In genomic region chr17:9291912-9292562, GRCh38 we compare ENCODE assay signal across 8 cellular contexts.
A peak's percentile ranks its signal among the peaks of the same experiment; 100 is the strongest.
DNase-seq lines count a peak whose midpoint lies in the region; ATAC-seq and TF ChIP-seq lines count a peak whose summit lies in the region.

No MANE protein-coding gene starts in this region.

- DNase-seq in activated gamma-delta T cell treated with Interleukin-2 at 50 U/mL for 16 hours (peak; percentile 7), activated gamma-delta T cell (lab: John Stamatoyannopoulos, UW) (no peak), SK-N-SH (peak; percentile 67), mammary epithelial cell (no peak), left colon (peak; percentile 47 to 65), NCI-H2171 treated with DMSO at 0.1 percent for 48 hours (lab: John Stamatoyannopoulos, UW) (no peak)
- peak in 2 of 3 donors; percentile 9 to 34 for DNase-seq in stimulated activated CD4-positive, alpha-beta T cell treated with anti-CD3 and anti-CD28 coated beads, TNF-alpha, amount 100 ng/mL, for 48 hours (ENCODE audit: low read depth in 3 of 3)

- H3K79me2 ChIP-seq in SK-N-SH (ENCODE audit: insufficient read depth) (no peaks in the 10 kb centered on the region), mammary epithelial cell (ENCODE audit: insufficient read depth, low read length) (no peaks in the 10 kb centered on the region)

- peak; percentile 82 for ATAC-seq in left colon
- ATAC-seq in HG03175 (IDR thresholded peaks at IDR 0.05; ENCODE audit: unreplicated experiment), result no peak

- no peak overlapping the region for H3K9ac ChIP-seq in SK-N-SH
- H3K9ac ChIP-seq in mammary epithelial cell (ENCODE audit: insufficient read depth, low read length), result no peak overlapping the region

- no peaks in the 10 kb centered on the region for H3K9me3 ChIP-seq in SK-N-SH
- H3K9me3 ChIP-seq in mammary epithelial cell (replicated peaks; ENCODE audit: insufficient read depth, low read length), result no peaks in the 10 kb centered on the region

- H3K4me1 ChIP-seq in SK-N-SH (ENCODE audit: control insufficient read depth in 1 of 2, insufficient read depth in 2 of 2, low read depth in 1 of 2, low read length in 1 of 2) (no peaks in the 10 kb centered on the region), mammary epithelial cell (ENCODE audit: insufficient read depth, low read length) (peaks cover 9% of the 10 kb centered on the region)

- in situ Hi-C loops in mammary epithelial cell (cut with MboI; ENCODE audit: low sequenced_read_pairs in 2 of 2), result no loop called here

- dilution Hi-C loops in mammary epithelial cell (cut with HindIII; ENCODE audit: low sequenced_read_pairs), result no loop called here

- no peak for TF ChIP-seq EP300 in SK-N-SH (IDR thresholded peaks at IDR 0.05; ENCODE audit: borderline replicate concordance in 1 of 2, low read depth in 1 of 2, low read length in 1 of 2)

- intact Hi-C loops in mammary epithelial cell (cut with micrococcal nuclease) (loop anchor here (5.0 kb wide), 2 partner anchors 230 to 300 kb away; no protein-coding TSS in a partner anchor), left colon (cut with DNase I, micrococcal nuclease) (loop anchor here in 1 of 2 donors (5.0 kb wide), 2 partner anchors 230 to 295 kb away; no protein-coding TSS in a partner anchor)

- H3K27me3 ChIP-seq in SK-N-SH (ENCODE audit: insufficient read depth) (no peaks in the 10 kb centered on the region), mammary epithelial cell (ENCODE audit: insufficient read depth, low read length) (no peaks in the 10 kb centered on the region)

- no peaks in the 10 kb centered on the region for H3K9me2 ChIP-seq in SK-N-SH

- no peak overlapping the region; a peak in 1 of 4 replicates for H3K4me3 ChIP-seq in SK-N-SH (ENCODE audit: low read depth in 2 of 2, low read length in 1 of 2)
- no peak overlapping the region for H3K4me3 ChIP-seq in mammary epithelial cell (replicated peaks in 1 of 3; ENCODE audit: insufficient read depth in 1 of 3, low read depth in 2 of 3, low read length in 3 of 3)

- H3F3A ChIP-seq in SK-N-SH (replicated peaks; ENCODE audit: insufficient read depth), result no peaks in the 10 kb centered on the region

- peak; percentile 68 for TF ChIP-seq RAD21 in SK-N-SH (IDR thresholded peaks at IDR 0.05; ENCODE audit: low read length)

- TF ChIP-seq CTCF in SK-N-SH (IDR thresholded peaks at IDR 0.05) (peak; percentile 53), mammary epithelial cell (conservative IDR thresholded peaks at IDR 0.05 in 1 of 2, IDR thresholded peaks at IDR 0.05 in 1 of 2; ENCODE audit: extremely low read depth in 1 of 2, insufficient read depth in 1 of 2, low read depth in 1 of 2, low read length in 2 of 2) (peak; percentile 49 to 69)

- H3K27ac ChIP-seq in SK-N-SH (ENCODE audit: low read depth in 2 of 2, low read length in 1 of 2) (no peak overlapping the region), mammary epithelial cell (ENCODE audit: insufficient read depth, low read depth, low read length) (no peak overlapping the region)

- 54% methylated on average over 8 of the region's 8 CpGs for WGBS in SK-N-SH (ENCODE audit: low lambda C conversion rate)
- WGBS in mammary epithelial cell (ENCODE audit: low coverage, missing lambda C conversion rate), result 67% methylated on average over 8 of the region's 8 CpGs

- H4K20me1 ChIP-seq in SK-N-SH (ENCODE audit: insufficient read depth), result no peaks in the 10 kb centered on the region
- no peaks in the 10 kb centered on the region for H4K20me1 ChIP-seq in mammary epithelial cell (ENCODE audit: insufficient read depth, low read length)

- no peak overlapping the region for H3K4me2 ChIP-seq in SK-N-SH
- no peak overlapping the region for H3K4me2 ChIP-seq in mammary epithelial cell (ENCODE audit: insufficient read depth, low read depth, low read length)

- CTCF ChIA-PET in SK-N-SH (lab: Yijun Ruan, JAX), result interaction anchor here (0.8 to 2.6 kb wide), 18 partner anchors 8 to 297 kb away, joined by 3 to 13 read pairs (median 4); no protein-coding TSS in a partner anchor
- CTCF ChIA-PET in mammary epithelial cell (lab: Charles Lee; ENCODE audit: low non-redundant PET), result interaction anchor here (0.5 kb wide), 1 partner anchor 284 kb away, joined by 4 read pairs; the partner anchor contains the start of gene STX8

- H2AFZ ChIP-seq in SK-N-SH (ENCODE audit: low read depth) (no peak overlapping the region), mammary epithelial cell (ENCODE audit: low read depth, low read length) (no peak overlapping the region)

- no TSS peak for BruUV-seq in mammary epithelial cell (replicated peaks; lab: Mats Ljungman, UMichigan)

- POLR2A ChIA-PET in SK-N-SH (lab: Yijun Ruan, JAX), result no interaction called here

- H3K36me3 ChIP-seq in SK-N-SH (replicated peaks in 1 of 2; ENCODE audit: control insufficient read depth in 1 of 2, insufficient read depth in 2 of 2, low read length in 1 of 2) (no peaks in the 10 kb centered on the region), mammary epithelial cell (ENCODE audit: insufficient read depth, low read length) (no peaks in the 10 kb centered on the region)

TF ChIP-seq in SK-N-SH, 30 proteins besides CTCF, POLR2A, EP300 and RAD21:
- TF ChIP-seq JUND (IDR thresholded peaks at IDR 0.05) (no peak), EZH2phosphoT487 (IDR thresholded peaks at IDR 0.05; ENCODE audit: borderline replicate concordance, low read depth) (no peak), CHD2 (IDR thresholded peaks at IDR 0.05; ENCODE audit: low read length, partially characterized antibody) (no peak), SMC3 (IDR thresholded peaks at IDR 0.05; ENCODE audit: low read depth, low read length) (peak; percentile 54), SIN3A (IDR thresholded peaks at IDR 0.05; ENCODE audit: borderline replicate concordance, low read depth, low read length) (no peak), GATA2 (CRISPR knock-in tag; IDR thresholded peaks at IDR 0.05) (no peak)
TF ChIP-seq in SK-N-SH: peak in this region for 1.

Comparison
In these comparisons a context has a peak if more than half of its experiments do, and no peak if none do; other contexts are left out.
1. DNase-seq: peak in activated gamma-delta T cell treated with Interleukin-2 at 50 U/mL for 16 hours (single experiment), SK-N-SH (single experiment), left colon (2 of 2) and stimulated activated CD4-positive, alpha-beta T cell treated with anti-CD3 and anti-CD28 coated beads, TNF-alpha, amount 100 ng/mL, for 48 hours (2 of 3); none in activated gamma-delta T cell (single experiment), mammary epithelial cell (single experiment) and NCI-H2171 treated with DMSO at 0.1 percent for 48 hours (single experiment).